ENCODE assay signal across 19 cellular contexts in genomic region chr16:73042807-73043206, GRCh38. TPM values are rescaled to one million over a fixed set of nuclear protein-coding genes. Genes with fewer than 3 reads are reported as not detected.
DNase-seq lines count a peak whose midpoint lies in the region; ATAC-seq and TF ChIP-seq lines count a peak whose summit lies in the region.
"Had no signal": no experiment of that assay in that cellular context is flagged by ENCODE, and none has a peak within 500 bp of the region (broad histone marks: within the 10 kb centered on the region; RNA-seq: fewer than 3 reads in every experiment).

No MANE protein-coding gene starts in this region.

- H2AK9ac ChIP-seq in IMR-90 (replicated peaks; ENCODE audit: low read depth, low read length, poor library complexity): no peak overlapping the region

- no CpG with 5 or more reads among the region's 4 CpGs for WGBS in IMR-90 (ENCODE audit: extremely low coverage in 2 of 2, insufficient read length in 1 of 2), 2 experiments
- no CpG with 5 or more reads among the region's 4 CpGs for WGBS in trophoblast cell (ENCODE audit: extremely low coverage, insufficient coverage, insufficient read length)

- H3K9me1 ChIP-seq in IMR-90 (ENCODE audit: insufficient read depth, low read length): peaks cover 20% of the 10 kb centered on the region; the same call in 1 of the 2 replicates

- H3K27me3 ChIP-seq in IMR-90 (ENCODE audit: control insufficient read depth, insufficient read depth, low read length) (no peaks in the 10 kb centered on the region), dorsolateral prefrontal cortex (peaks cover 0 to 6% (median 0%) of the 10 kb centered on the region in 45 donors), trophoblast cell (ENCODE audit: insufficient read depth, low read length) (no peaks in the 10 kb centered on the region), tibial artery (no peaks in the 10 kb centered on the region)
- H3K27me3 ChIP-seq: heart left ventricle had no signal

- H2AFZ ChIP-seq in IMR-90 (replicated peaks; ENCODE audit: low read length, poor library complexity) (no peak overlapping the region), trophoblast cell (ENCODE audit: insufficient read depth, low read length, poor library complexity) (no peak overlapping the region)

- H3K36me3 ChIP-seq in IMR-90 (ENCODE audit: control insufficient read depth, insufficient read depth, low read length) (no peaks in the 10 kb centered on the region), trophoblast cell (ENCODE audit: control insufficient read depth in 1 of 2, insufficient read depth in 2 of 2, low read length in 2 of 2) (no peaks in the 10 kb centered on the region), tibial artery (no peaks in the 10 kb centered on the region)
- H3K36me3 ChIP-seq: heart left ventricle had no signal

- intact Hi-C loops in IMR-90 (cut with micrococcal nuclease) (no loop called here), dorsolateral prefrontal cortex (cut with DNase I) (loop anchor here (5.0 to 10.0 kb wide), 2 partner anchors 41 to 208 kb away; no protein-coding TSS in a partner anchor), tibial artery (cut with DNase I; ENCODE audit: low total_unique reads) (loop anchor here (10.0 kb wide), 1 partner anchor 58 kb away; no protein-coding TSS in a partner anchor)

- H3K4me3 ChIP-seq in IMR-90 (ENCODE audit: insufficient read depth, low read depth, low read length) (no peak overlapping the region), dorsolateral prefrontal cortex (no peak overlapping the region), trophoblast cell (ENCODE audit: low read depth, low read length) (no peak overlapping the region), tibial artery (no peak overlapping the region)
- H3K4me3 ChIP-seq: heart left ventricle, mucosa of descending colon had no signal

- no peak overlapping the region for H3K27ac ChIP-seq in IMR-90 (ENCODE audit: insufficient read depth, low read length)
- peak overlapping the region in 33 of 59 donors; percentile 11 to 79 (median 51) for H3K27ac ChIP-seq in dorsolateral prefrontal cortex
- peak overlapping the region; percentile 71 for H3K27ac ChIP-seq in trophoblast cell (ENCODE audit: low read depth, low read length)
- peak overlapping the region; percentile 99 for H3K27ac ChIP-seq in tibial artery

- H3K9ac ChIP-seq in IMR-90 (ENCODE audit: low read depth, low read length) (no peak overlapping the region), trophoblast cell (ENCODE audit: low read length) (no peak overlapping the region)

- peaks cover 35% of the 10 kb centered on the region for H3K4me1 ChIP-seq in IMR-90 (ENCODE audit: control insufficient read depth, insufficient read depth, low read length)
- H3K4me1 ChIP-seq in trophoblast cell (ENCODE audit: control insufficient read depth in 1 of 2, insufficient read depth in 2 of 2, low read length in 2 of 2): peaks cover 27 to 42% of the 10 kb centered on the region in 2 experiments
- peaks cover 0 to 94% (median 68%) of the 10 kb centered on the region in 4 donors for H3K4me1 ChIP-seq in tibial artery

- H3K4ac ChIP-seq in IMR-90 (ENCODE audit: low read depth, low read length) (no peak overlapping the region), trophoblast cell (ENCODE audit: low read depth, low read length) (peak overlapping the region; percentile 42)

- H4K91ac ChIP-seq in IMR-90 (ENCODE audit: insufficient read depth, low read depth, low read length): no peak overlapping the region
- peak overlapping the region; percentile 71 for H4K91ac ChIP-seq in trophoblast cell (ENCODE audit: low read depth, low read length)

- H2BK12ac ChIP-seq in trophoblast cell (ENCODE audit: low read length): peak overlapping the region; percentile 41

- H2BK15ac ChIP-seq in IMR-90 (ENCODE audit: low read depth, low read length): no peak overlapping the region; the same call in 2 of the 3 replicates

- H3K4me2 ChIP-seq in IMR-90 (ENCODE audit: low read depth, low read length) (no peak overlapping the region), trophoblast cell (ENCODE audit: low read length) (no peak overlapping the region)

- dilution Hi-C loops in IMR-90 (cut with HindIII; ENCODE audit: low sequenced_read_pairs, unreplicated experiment): loop anchor here (25.0 kb wide), 1 partner anchor 106 kb away; no protein-coding TSS in a partner anchor

- ATAC-seq in IMR-90 (ENCODE audit: low read depth): no peak
- ATAC-seq in GM21515 (IDR thresholded peaks at IDR 0.05; ENCODE audit: unreplicated experiment): no peak
- ATAC-seq: heart left ventricle, mucosa of descending colon had no signal

- DNase-seq in IMR-90: no peak
- DNase-seq in dorsolateral prefrontal cortex: no peak
- no peak for DNase-seq in trophoblast cell
- DNase-seq in tibial artery: peak in 1 of 2 donors; percentile 16
- no peak for DNase-seq in D341Med (ENCODE audit: low spot score)
- no peak for DNase-seq in NCI-H1105 treated with DMSO at 0.1 percent for 48 hours (lab: John Stamatoyannopoulos, UW)
- DNase-seq: activated CD4-positive, alpha-beta T cell treated with anti-CD3 and anti-CD28 coated beads for 4 hours; activated naive CD8-positive, alpha-beta T cell treated with anti-CD3 and anti-CD28 coated beads for 36 hours; CD8-positive, alpha-beta memory T cell; cortex of kidney; DND-41; HCEC 1CT; heart left ventricle; mucosa of descending colon; NCI-H1417 treated with DMSO at 0.1 percent for 48 hours; NCI-H774; nucleus accumbens; Right ventricle myocardium superior had no signal

- no peak overlapping the region for H2BK20ac ChIP-seq in IMR-90 (ENCODE audit: low read depth, low read length)

- H3K56ac ChIP-seq in IMR-90 (ENCODE audit: extremely low read depth, insufficient read depth, low read length): no peak overlapping the region

- H3K9me3 ChIP-seq in IMR-90 (ENCODE audit: control insufficient read depth, insufficient read depth, low read length) (no peaks in the 10 kb centered on the region), trophoblast cell (ENCODE audit: insufficient read depth, low read depth, low read length) (no peaks in the 10 kb centered on the region), tibial artery (no peaks in the 10 kb centered on the region)
- H3K9me3 ChIP-seq: heart left ventricle, mucosa of descending colon had no signal

- H4K5ac ChIP-seq in IMR-90 (ENCODE audit: low read depth, low read length): no peak overlapping the region

- H3K79me1 ChIP-seq in IMR-90 (ENCODE audit: low read depth in 1 of 2, low read length in 2 of 2) (peaks cover 63 to 91% of the 10 kb centered on the region in 2 experiments), trophoblast cell (ENCODE audit: low read length) (peaks cover 27% of the 10 kb centered on the region)

- no peak for TF ChIP-seq CTCF in IMR-90 (conservative IDR thresholded peaks at IDR 0.05; ENCODE audit: low read depth, low read length)
- no peak for TF ChIP-seq CTCF in dorsolateral prefrontal cortex (IDR thresholded peaks at IDR 0.05 in 54 of 56, conservative IDR thresholded peaks at IDR 0.05 in 2 of 56; ENCODE audit: low read depth in 1 of 56, partially characterized antibody in 56 of 56)
- TF ChIP-seq CTCF in tibial artery (IDR thresholded peaks at IDR 0.05): no peak

- in situ Hi-C loops in IMR-90 (cut with MboI; ENCODE audit: low sequenced_read_pairs): no loop called here

- peaks cover 19% of the 10 kb centered on the region for H3K79me2 ChIP-seq in trophoblast cell (ENCODE audit: control insufficient read depth, insufficient read depth, low read length, poor library complexity)

- H3K23ac ChIP-seq in IMR-90 (ENCODE audit: low read depth, low read length) (0 out of 2 replicates have a peak overlapping the region, but pooled peaks have one; percentile 0), trophoblast cell (ENCODE audit: low read length) (no peak overlapping the region)

- H4K8ac ChIP-seq in IMR-90 (ENCODE audit: low read depth in 2 of 2, low read length in 2 of 2) (no peak overlapping the region), trophoblast cell (ENCODE audit: low read depth, low read length) (peak overlapping the region; percentile 69)

- TF ChIP-seq POLR2A in IMR-90 (IDR thresholded peaks at IDR 0.05; ENCODE audit: low read depth, low read length): no peak

- no peak overlapping the region for H3K18ac ChIP-seq in IMR-90 (ENCODE audit: low read depth, low read length)
- H3K18ac ChIP-seq in trophoblast cell (ENCODE audit: low read length): peak overlapping the region; percentile 53

- TF ChIP-seq RAD21 in IMR-90 (IDR thresholded peaks at IDR 0.05; ENCODE audit: low read length): no peak

- POLR2A ChIA-PET in IMR-90 (lab: Charles Lee; ENCODE audit: unreplicated experiment): no interaction called here

- CTCF ChIA-PET in IMR-90 (lab: Yijun Ruan, JAX): no interaction called here

- H2AK5ac ChIP-seq in IMR-90 (ENCODE audit: low read depth, low read length): peak overlapping the region; percentile 11; the same call in 1 of the 2 replicates
- peak overlapping the region; percentile 55 for H2AK5ac ChIP-seq in trophoblast cell (ENCODE audit: low read length)

- no peak overlapping the region for H2BK120ac ChIP-seq in IMR-90 (ENCODE audit: low read depth, low read length)
- peak overlapping the region; percentile 44 for H2BK120ac ChIP-seq in trophoblast cell (ENCODE audit: insufficient read depth, low read length, poor library complexity)

- peaks cover 46% of the 10 kb centered on the region for H4K20me1 ChIP-seq in IMR-90 (ENCODE audit: insufficient read depth, low read length)

- no TSS peak for BruUV-seq in IMR-90 (replicated peaks; lab: Mats Ljungman, UMichigan)

- no peak overlapping the region for H2BK5ac ChIP-seq in IMR-90 (ENCODE audit: low read depth, low read length, poor library complexity, severe bottlenecking)
- H2BK5ac ChIP-seq in trophoblast cell (ENCODE audit: low read depth, low read length, poor library complexity): peak overlapping the region; percentile 65

- no peak overlapping the region for H4K12ac ChIP-seq in trophoblast cell (ENCODE audit: low read depth, low read length)

- peak overlapping the region; percentile 53; the same call in 1 of the 2 replicates for H3K14ac ChIP-seq in IMR-90 (replicated peaks; ENCODE audit: low read depth, low read length)
- H3K14ac ChIP-seq in trophoblast cell (ENCODE audit: low read length): peak overlapping the region; percentile 63

TF ChIP-seq in IMR-90, 13 proteins besides CTCF, POLR2A, EP300 and RAD21 (continues in another document):
- no peak for TF ChIP-seq MXI1 (IDR thresholded peaks at IDR 0.05; ENCODE audit: borderline replicate concordance, low read depth, low read length)
- TF ChIP-seq BHLHE40 (IDR thresholded peaks at IDR 0.05; ENCODE audit: low read depth, low read length): no peak
- no peak for TF ChIP-seq MAFK (IDR thresholded peaks at IDR 0.05; ENCODE audit: low read depth, low read length)
- TF ChIP-seq MAZ (IDR thresholded peaks at IDR 0.05; ENCODE audit: borderline replicate concordance, low read depth, low read length): no peak

RNA-seq across cellular contexts. Expression of gene ZFHX3, which starts 5.1 kb away (rescaled TPM):
- total RNA-seq in IMR-90 (2012; rRNA removed) (1.4 and 2.2 TPM in 2 replicates), dorsolateral prefrontal cortex (10 to 100 TPM in 109 of 120 experiments, 1 to 10 TPM in 11; 7.3 to 24.4 (median 13.4) TPM)
- polyA plus RNA-seq in IMR-90 (2012; rRNA removed): 1.7 and 2.0 TPM in 2 replicates
- polyA plus RNA-seq in IMR-90 (2012; cell fraction: cytosol; rRNA removed): 0.78 and 1.1 TPM in 2 replicates
- 1.9 and 2.8 TPM in 2 replicates for polyA plus RNA-seq in IMR-90 (2012; cell fraction: nucleus; rRNA removed; ENCODE audit: low replicate concordance)
- polyA plus RNA-seq in trophoblast cell (2013): 36.4 and 36.5 TPM in 2 replicates
